8 cellular contexts compared by ENCODE assay signal in the genomic region with DNA sequence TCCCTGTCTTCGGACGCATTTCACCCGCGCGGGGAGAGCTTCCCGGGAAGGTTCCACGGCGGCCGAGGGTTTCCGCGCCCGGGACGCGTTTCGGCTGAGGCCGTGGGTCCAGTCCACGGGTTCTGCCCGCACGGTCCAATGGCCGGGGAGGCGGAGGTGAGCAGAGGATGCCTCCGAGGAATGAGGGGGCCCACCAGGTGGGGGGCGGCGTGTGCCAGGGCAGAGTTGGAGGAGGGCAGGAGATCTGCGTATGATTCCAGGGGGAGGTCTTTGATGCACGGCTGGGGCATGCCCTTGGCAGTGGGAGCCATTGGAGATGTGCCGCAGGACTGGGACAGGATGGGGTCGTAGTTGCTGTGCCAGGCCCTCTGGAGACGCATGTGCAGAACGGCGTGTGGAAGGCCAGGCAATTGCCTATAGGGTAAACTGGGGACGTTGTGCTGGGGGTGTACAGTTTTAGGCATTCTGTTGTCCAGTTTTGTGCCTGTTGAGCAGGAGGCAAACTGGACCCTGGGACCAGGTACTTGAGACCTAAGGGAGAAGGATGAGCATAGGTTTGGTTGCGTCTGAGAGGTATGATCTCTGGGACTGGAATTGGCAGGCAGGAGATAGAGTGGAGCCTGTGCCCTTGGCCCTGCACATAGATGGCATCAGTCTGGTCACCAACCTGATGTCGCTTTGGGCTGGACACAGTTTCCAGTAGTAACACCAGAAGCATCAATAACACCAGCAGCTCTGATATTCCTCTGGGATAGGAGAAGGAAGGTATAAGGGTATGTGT. TPM values are rescaled to one million over a fixed set of nuclear protein-coding genes. Genes with fewer than 3 reads are reported as not detected.
DNase-seq lines count a peak whose midpoint lies in the region; ATAC-seq and TF ChIP-seq lines count a peak whose summit lies in the region.

No MANE protein-coding gene starts in this region.

- CTCF ChIA-PET in CD4-positive, alpha-beta T cell (lab: Charles Lee) = interaction anchor here (0.7 to 1.3 kb wide), 4 partner anchors 31 to 172 kb away, joined by 3 to 6 read pairs (median 3); partner anchors contain the start of gene ZNF132
- CTCF ChIA-PET in activated CD4-positive, alpha-beta memory T cell treated with anti-CD3 and anti-CD28 coated beads, Interleukin-2, amount 10 ng/mL, durations not matched to agents 7 days and 5 days (lab: Charles Lee) = interaction anchor here (0.6 to 1.0 kb wide), 6 partner anchors 27 to 111 kb away, joined by 3 to 5 read pairs (median 4); partner anchors contain the start of genes ZBTB45, ZNF497 and ZSCAN22

- H3K4me3 ChIP-seq in MG63 (peak overlapping the region; percentile 85), foreskin fibroblast (ENCODE audit: low read depth in 1 of 2, low read length in 2 of 2) (peak overlapping the region; percentile 73 to 97)

- intact Hi-C loops in CD4-positive, alpha-beta T cell (cut with DNase I, micrococcal nuclease) = loop anchor here (2.0 to 5.0 kb wide), 4 partner anchors 32 to 68 kb away; partner anchors contain the start of genes ZNF132 (in 2 of the 2), ZNF324B (in 1 of the 2) and ZNF446 (in 1 of the 2)

- no peaks in the 10 kb centered on the region for H3K27me3 ChIP-seq in CD4-positive, alpha-beta T cell (ENCODE audit: control insufficient read depth, insufficient read depth, low read length)
- no peaks in the 10 kb centered on the region for H3K27me3 ChIP-seq in MG63

- no peaks in the 10 kb centered on the region for H3K9me3 Mint-ChIP-seq in CD4-positive, alpha-beta T cell
- no peaks in the 10 kb centered on the region for H3K9me3 Mint-ChIP-seq in activated CD4-positive, alpha-beta memory T cell treated with anti-CD3 and anti-CD28 coated beads, Interleukin-2, amount 10 ng/mL, durations not matched to agents 7 days and 5 days
- no peaks in the 10 kb centered on the region for H3K9me3 Mint-ChIP-seq in osteocyte (ENCODE audit: unreplicated experiment)

- H3K4me1 Mint-ChIP-seq in CD4-positive, alpha-beta T cell (ENCODE audit: low read depth) = peaks cover 39% of the 10 kb centered on the region
- peaks cover 35% of the 10 kb centered on the region for H3K4me1 Mint-ChIP-seq in activated CD4-positive, alpha-beta memory T cell treated with anti-CD3 and anti-CD28 coated beads, Interleukin-2, amount 10 ng/mL, durations not matched to agents 7 days and 5 days
- peaks cover 33% of the 10 kb centered on the region for H3K4me1 Mint-ChIP-seq in osteocyte (ENCODE audit: unreplicated experiment)

- H3K27ac ChIP-seq in CD4-positive, alpha-beta T cell (ENCODE audit: low read depth, low read length) = peak overlapping the region; percentile 70

- no peak for ATAC-seq in CD4-positive, alpha-beta T cell (ENCODE audit: poor library complexity)
- ATAC-seq in GM19397 (IDR thresholded peaks at IDR 0.05; ENCODE audit: unreplicated experiment) = peak; percentile 6
- ATAC-seq in HG03280 (IDR thresholded peaks at IDR 0.05; ENCODE audit: unreplicated experiment) = no peak

- POLR2A ChIA-PET in CD4-positive, alpha-beta T cell (lab: Charles Lee) = interaction anchor here (0.5 to 1.8 kb wide), 15 partner anchors 9 to 702 kb away, joined by 3 to 15 read pairs (median 5); partner anchors contain the start of genes ERVK3-1, RPS5, TRIM28 and ZBTB45
- POLR2A ChIA-PET in activated CD4-positive, alpha-beta memory T cell treated with anti-CD3 and anti-CD28 coated beads, Interleukin-2, amount 10 ng/mL, durations not matched to agents 7 days and 5 days (lab: Charles Lee) = interaction anchor here (0.8 to 1.2 kb wide), 5 partner anchors 24 to 1088 kb away, joined by 3 to 7 read pairs (median 3); partner anchors contain the start of gene ZNF132

- H3K4me3 Mint-ChIP-seq in CD4-positive, alpha-beta T cell = peak overlapping the region; percentile 99
- H3K4me3 Mint-ChIP-seq in activated CD4-positive, alpha-beta memory T cell treated with anti-CD3 and anti-CD28 coated beads, Interleukin-2, amount 10 ng/mL, durations not matched to agents 7 days and 5 days = peak overlapping the region; percentile 95
- peak overlapping the region; percentile 87 for H3K4me3 Mint-ChIP-seq in osteocyte (ENCODE audit: unreplicated experiment)

- H3K27ac Mint-ChIP-seq in CD4-positive, alpha-beta T cell = peak overlapping the region; percentile 94
- H3K27ac Mint-ChIP-seq in activated CD4-positive, alpha-beta memory T cell treated with anti-CD3 and anti-CD28 coated beads, Interleukin-2, amount 10 ng/mL, durations not matched to agents 7 days and 5 days = peak overlapping the region; percentile 62
- H3K27ac Mint-ChIP-seq in osteocyte (ENCODE audit: unreplicated experiment) = peak overlapping the region; percentile 73

- TF ChIP-seq CTCF in CD4-positive, alpha-beta T cell (IDR thresholded peaks at IDR 0.05) = no peak
- TF ChIP-seq CTCF in foreskin fibroblast (IDR thresholded peaks at IDR 0.05; ENCODE audit: low read depth, low read length) = no peak
- no peak for TF ChIP-seq CTCF in osteocyte (IDR thresholded peaks at IDR 0.05)

- peaks cover 19% of the 10 kb centered on the region for H3K36me3 Mint-ChIP-seq in CD4-positive, alpha-beta T cell (ENCODE audit: low read depth)
- H3K36me3 Mint-ChIP-seq in activated CD4-positive, alpha-beta memory T cell treated with anti-CD3 and anti-CD28 coated beads, Interleukin-2, amount 10 ng/mL, durations not matched to agents 7 days and 5 days (ENCODE audit: low read depth) = peaks cover 15% of the 10 kb centered on the region
- peaks cover 2% of the 10 kb centered on the region for H3K36me3 Mint-ChIP-seq in osteocyte (ENCODE audit: unreplicated experiment)

- H3K27me3 Mint-ChIP-seq in CD4-positive, alpha-beta T cell = no peaks in the 10 kb centered on the region
- no peaks in the 10 kb centered on the region for H3K27me3 Mint-ChIP-seq in activated CD4-positive, alpha-beta memory T cell treated with anti-CD3 and anti-CD28 coated beads, Interleukin-2, amount 10 ng/mL, durations not matched to agents 7 days and 5 days
- no peaks in the 10 kb centered on the region for H3K27me3 Mint-ChIP-seq in osteocyte (ENCODE audit: unreplicated experiment)

- H3K36me3 ChIP-seq in MG63 = peaks cover 37% of the 10 kb centered on the region

- no peaks in the 10 kb centered on the region for H3K9me3 ChIP-seq in CD4-positive, alpha-beta T cell (ENCODE audit: control insufficient read depth, low read length)
- peaks cover 3% of the 10 kb centered on the region; the same call in 1 of the 2 replicates for H3K9me3 ChIP-seq in MG63

- DNase-seq in CD4-positive, alpha-beta T cell = no peak
- DNase-seq in MG63 = peak; percentile 65
- DNase-seq in activated CD4-positive, alpha-beta memory T cell treated with anti-CD3 and anti-CD28 coated beads, Interleukin-2, amount 10 ng/mL, durations not matched to agents 7 days and 5 days = no peak
- peak in 1 of 2 donors; percentile 63 for DNase-seq in foreskin fibroblast
- no peak for DNase-seq in osteocyte (ENCODE audit: extremely low spot score, unreplicated experiment)
- DNase-seq in occipital lobe (lab: John Stamatoyannopoulos, UW) = no peak

RNA-seq across cellular contexts. Expression of gene ZNF584, which starts 0.8 kb away (rescaled TPM):
- 1 to 10 TPM; 1.7 to 1.8 TPM for total RNA-seq in CD4-positive, alpha-beta T cell
- total RNA-seq in MG63 (2014; rRNA removed; shearing (Covaris generic); ENCODE audit: low replicate concordance) = 25.3 and 32.4 TPM in 2 replicates
- total RNA-seq in activated CD4-positive, alpha-beta memory T cell treated with anti-CD3 and anti-CD28 coated beads, Interleukin-2, amount 10 ng/mL, durations not matched to agents 7 days and 5 days = 1 to 10 TPM; 5.2 to 5.5 TPM
- total RNA-seq in osteocyte (11.8 and 12.1 TPM in 2 replicates), occipital lobe (14.3 TPM)

RNA-seq across cellular contexts. Expression of gene RNF225, which starts 13.7 kb away (rescaled TPM):
- under 1 TPM in 1 of 2 experiments, not detected in 1; 0.55 TPM for total RNA-seq in CD4-positive, alpha-beta T cell
- 6.6 TPM in 1 of 2 replicates, not detected in the other for total RNA-seq in MG63 (2014; rRNA removed; shearing (Covaris generic); ENCODE audit: low replicate concordance)
- total RNA-seq in activated CD4-positive, alpha-beta memory T cell treated with anti-CD3 and anti-CD28 coated beads, Interleukin-2, amount 10 ng/mL, durations not matched to agents 7 days and 5 days = under 1 TPM in 1 of 2 experiments, not detected in 1; 0.45 TPM
- total RNA-seq in osteocyte (not detected in 2 replicates), occipital lobe (not detected)

RNA-seq across cellular contexts. Expression of gene RPS5, which starts 22.1 kb away (rescaled TPM):
- 1,000 to 10,000 TPM; 1,619 to 1,646 TPM for total RNA-seq in CD4-positive, alpha-beta T cell
- total RNA-seq in MG63 (2014; rRNA removed; shearing (Covaris generic); ENCODE audit: low replicate concordance) = 3,455 and 3,636 TPM in 2 replicates
- 100 to 1,000 TPM; 785 to 801 TPM for total RNA-seq in activated CD4-positive, alpha-beta memory T cell treated with anti-CD3 and anti-CD28 coated beads, Interleukin-2, amount 10 ng/mL, durations not matched to agents 7 days and 5 days
- total RNA-seq in osteocyte = 933 and 942 TPM in 2 replicates
- total RNA-seq in occipital lobe = 1,568 TPM

RNA-seq across cellular contexts. Expression of gene ZNF837, which starts 28.4 kb away (rescaled TPM):
- 1 to 10 TPM in 1 of 2 experiments, under 1 TPM in 1; 0.71 to 1.0 TPM for total RNA-seq in CD4-positive, alpha-beta T cell
- total RNA-seq in MG63 (2014; rRNA removed; shearing (Covaris generic); ENCODE audit: low replicate concordance) = 1.4 and 4.0 TPM in 2 replicates
- 1 to 10 TPM; 1.7 TPM for total RNA-seq in activated CD4-positive, alpha-beta memory T cell treated with anti-CD3 and anti-CD28 coated beads, Interleukin-2, amount 10 ng/mL, durations not matched to agents 7 days and 5 days
- total RNA-seq in osteocyte (2.5 and 3.0 TPM in 2 replicates), occipital lobe (0.94 TPM)

RNA-seq across cellular contexts. Expression of gene ZNF132, which starts 30.8 kb away (rescaled TPM):
- total RNA-seq in CD4-positive, alpha-beta T cell = 1 to 10 TPM; 1.0 to 1.4 TPM
- total RNA-seq in MG63 (2014; rRNA removed; shearing (Covaris generic); ENCODE audit: low replicate concordance) = not detected in 2 replicates
- 1 to 10 TPM; 4.5 to 4.7 TPM for total RNA-seq in activated CD4-positive, alpha-beta memory T cell treated with anti-CD3 and anti-CD28 coated beads, Interleukin-2, amount 10 ng/mL, durations not matched to agents 7 days and 5 days
- total RNA-seq in osteocyte = 0.71 and 1.2 TPM in 2 replicates
- 21.7 TPM for total RNA-seq in occipital lobe
